ENCODE assay signal across 9 cellular contexts in genomic region chr11:90220391-90220790, GRCh38. TPM values are rescaled to one million over a fixed set of nuclear protein-coding genes. Genes with fewer than 3 reads are reported as not detected.
A peak's percentile ranks its signal among the peaks of the same experiment; 100 is the strongest.
DNase-seq lines count a peak whose midpoint lies in the region; ATAC-seq and TF ChIP-seq lines count a peak whose summit lies in the region.
"Had no signal": no experiment of that assay in that cellular context is flagged by ENCODE, and none has a peak within 500 bp of the region (broad histone marks: within the 10 kb centered on the region; RNA-seq: fewer than 3 reads in every experiment).

No MANE protein-coding gene starts in this region.

- H3K4me3 ChIP-seq in DND-41 (ENCODE audit: low read depth in 1 of 2, low read length in 2 of 2) (peak overlapping the region; percentile 2 to 83; a peak in 2 of 4 replicates), HL-60 (replicated peaks; ENCODE audit: insufficient read depth, low read length) (peak overlapping the region; percentile 60)

- H3K36me3 ChIP-seq in DND-41 (ENCODE audit: insufficient read depth, low read length) = peaks cover 35% of the 10 kb centered on the region

- no peaks in the 10 kb centered on the region for H3K9me3 Mint-ChIP-seq in activated T-helper 1 cell treated with anti-CD3 and anti-CD28 coated beads, Interleukin-12 subunit alpha, Interleukin-12 subunit beta, Interleukin-2, Interleukin-4 antibody, amounts not matched to agents 30 ng/mL and 10 ng/mL and 1 ng/mL, durations not matched to agents 14 hours and 24 hours and 36 hours
- no peaks in the 10 kb centered on the region for H3K9me3 Mint-ChIP-seq in memory B cell

- H2AFZ ChIP-seq in DND-41 (ENCODE audit: low read depth, low read length) = no peak overlapping the region

- peaks cover 60% of the 10 kb centered on the region for H3K4me1 Mint-ChIP-seq in activated T-helper 1 cell treated with anti-CD3 and anti-CD28 coated beads, Interleukin-12 subunit alpha, Interleukin-12 subunit beta, Interleukin-2, Interleukin-4 antibody, amounts not matched to agents 30 ng/mL and 10 ng/mL and 1 ng/mL, durations not matched to agents 14 hours and 24 hours and 36 hours (ENCODE audit: low read depth)
- H3K4me1 Mint-ChIP-seq in memory B cell = peaks cover 40% of the 10 kb centered on the region

- ATAC-seq in DND-41 (ENCODE audit: insufficient read depth, low read depth) = no peak
- no peak for ATAC-seq in memory B cell (ENCODE audit: low read depth)
- ATAC-seq: Right ventricle myocardium inferior had no signal

- H3K27me3 ChIP-seq in DND-41 (ENCODE audit: insufficient read depth, low read length, poor library complexity) (no peaks in the 10 kb centered on the region), HL-60 (ENCODE audit: insufficient read depth, poor library complexity, severe bottlenecking) (no peaks in the 10 kb centered on the region)

- H3K9ac ChIP-seq in DND-41 (ENCODE audit: low read depth, low read length) = peak overlapping the region; percentile 66

- peaks cover 2% of the 10 kb centered on the region for H3K27me3 Mint-ChIP-seq in activated T-helper 1 cell treated with anti-CD3 and anti-CD28 coated beads, Interleukin-12 subunit alpha, Interleukin-12 subunit beta, Interleukin-2, Interleukin-4 antibody, amounts not matched to agents 30 ng/mL and 10 ng/mL and 1 ng/mL, durations not matched to agents 14 hours and 24 hours and 36 hours (ENCODE audit: insufficient read depth)
- H3K27me3 Mint-ChIP-seq in memory B cell = no peaks in the 10 kb centered on the region

- no peak for TF ChIP-seq CTCF in DND-41 (IDR thresholded peaks at IDR 0.05; ENCODE audit: borderline replicate concordance, extremely low read depth, low read length, poor library complexity, severe bottlenecking)
- TF ChIP-seq CTCF in HL-60 (IDR thresholded peaks at IDR 0.05; ENCODE audit: insufficient read depth, low read length) = no peak

- H3K4me1 ChIP-seq in DND-41 (ENCODE audit: insufficient read depth, low read length) = peaks cover 65% of the 10 kb centered on the region

- H3K27ac ChIP-seq in DND-41 (ENCODE audit: low read length) = peak overlapping the region; percentile 8; the same call in 1 of the 2 replicates
- H3K27ac ChIP-seq in HL-60 (replicated peaks) = no peak overlapping the region; the same call in 1 of the 2 replicates

- intact Hi-C loops in activated T-helper 1 cell treated with anti-CD3 and anti-CD28 coated beads, Interleukin-12 subunit alpha, Interleukin-12 subunit beta, Interleukin-2, Interleukin-4 antibody, amounts not matched to agents 30 ng/mL and 10 ng/mL and 1 ng/mL, durations not matched to agents 14 hours and 24 hours and 36 hours (cut with micrococcal nuclease) = no loop called here

- H3K4me3 Mint-ChIP-seq in activated T-helper 1 cell treated with anti-CD3 and anti-CD28 coated beads, Interleukin-12 subunit alpha, Interleukin-12 subunit beta, Interleukin-2, Interleukin-4 antibody, amounts not matched to agents 30 ng/mL and 10 ng/mL and 1 ng/mL, durations not matched to agents 14 hours and 24 hours and 36 hours = peak overlapping the region; percentile 97
- H3K4me3 Mint-ChIP-seq in memory B cell = peak overlapping the region; percentile 72

- peaks cover 61% of the 10 kb centered on the region for H4K20me1 ChIP-seq in DND-41 (ENCODE audit: insufficient read depth, low read length)

- DNase-seq in DND-41 (no peak), HL-60 (ENCODE audit: low read depth in 1 of 2, low spot score in 1 of 2) (no peak), memory B cell (ENCODE audit: low spot score in 2 of 2) (no peak), NCI-H69 (lab: John Stamatoyannopoulos, UW) (no peak), NCI-H2227 treated with DMSO at 0.1 percent for 48 hours (lab: John Stamatoyannopoulos, UW) (no peak)
- DNase-seq in activated T-helper 1 cell treated with anti-CD3 and anti-CD28 coated beads, Interleukin-12 subunit alpha, Interleukin-12 subunit beta, Interleukin-2, Interleukin-4 antibody, amounts not matched to agents 30 ng/mL and 10 ng/mL and 1 ng/mL, durations not matched to agents 14 hours and 24 hours and 36 hours (ENCODE audit: low spot score) = no peak
- no peak for DNase-seq in stimulated activated CD4-positive, alpha-beta T cell treated with anti-CD3 and anti-CD28 coated beads, Interleukin-1b, Interleukin-23, amount 100 ng/mL, for 48 hours
- DNase-seq in activated CD8-positive, alpha-beta memory T cell treated with anti-CD3 and anti-CD28 coated beads, Interleukin-2, amount 50 U/mL, for 48 hours = no peak

- no peak overlapping the region for H3K27ac Mint-ChIP-seq in activated T-helper 1 cell treated with anti-CD3 and anti-CD28 coated beads, Interleukin-12 subunit alpha, Interleukin-12 subunit beta, Interleukin-2, Interleukin-4 antibody, amounts not matched to agents 30 ng/mL and 10 ng/mL and 1 ng/mL, durations not matched to agents 14 hours and 24 hours and 36 hours
- peak overlapping the region; percentile 94 for H3K27ac Mint-ChIP-seq in memory B cell

- peaks cover 39% of the 10 kb centered on the region for H3K36me3 Mint-ChIP-seq in activated T-helper 1 cell treated with anti-CD3 and anti-CD28 coated beads, Interleukin-12 subunit alpha, Interleukin-12 subunit beta, Interleukin-2, Interleukin-4 antibody, amounts not matched to agents 30 ng/mL and 10 ng/mL and 1 ng/mL, durations not matched to agents 14 hours and 24 hours and 36 hours (ENCODE audit: low read depth)
- H3K36me3 Mint-ChIP-seq in memory B cell = peaks cover 11% of the 10 kb centered on the region

- H3K9me3 ChIP-seq in DND-41 (ENCODE audit: insufficient read depth, low read length, severe bottlenecking) = no peaks in the 10 kb centered on the region

- H3K79me2 ChIP-seq in DND-41 (ENCODE audit: insufficient read depth, low read length) = peaks cover 86% of the 10 kb centered on the region

- peak overlapping the region; percentile 83 for H3K4me2 ChIP-seq in DND-41 (ENCODE audit: insufficient read depth, low read length)

RNA-seq across cellular contexts. Expression of gene CHORDC1, which starts 2.5 kb away (rescaled TPM):
- 128 and 130 TPM in 2 replicates for total RNA-seq in activated T-helper 1 cell treated with anti-CD3 and anti-CD28 coated beads, Interleukin-12 subunit alpha, Interleukin-12 subunit beta, Interleukin-2, Interleukin-4 antibody, amounts not matched to agents 30 ng/mL and 10 ng/mL and 1 ng/mL, durations not matched to agents 14 hours and 24 hours and 36 hours
